In genomic region chr11:64304316-64305072, GRCh38 we compare ENCODE assay signal across 8 cellular contexts. TPM values are rescaled to one million over a fixed set of nuclear protein-coding genes. Genes with fewer than 3 reads are reported as not detected.
DNase-seq lines count a peak whose midpoint lies in the region; ATAC-seq and TF ChIP-seq lines count a peak whose summit lies in the region.

No MANE protein-coding gene starts in this region.

- peaks cover 38 to 45% of the 10 kb centered on the region in 2 donors for H3K4me1 Mint-ChIP-seq in immature natural killer cell

- WGBS in mammary epithelial cell (ENCODE audit: low coverage, missing lambda C conversion rate) = 1% methylated on average over 16 of the region's 46 CpGs
- 0 to 1% (median 1%) methylated on average over 37 to 46 of the region's 46 CpGs for WGBS in spleen, 5 donors

- POLR2A ChIA-PET in AG04450 (lab: Yijun Ruan, JAX) = interaction anchor here (0.8 to 2.2 kb wide), 7 partner anchors 13 to 78 kb away, joined by 3 to 12 read pairs (median 4); partner anchors contain the start of genes BAD, FKBP2, NUDT22 and PRDX5

- H3K27me3 Mint-ChIP-seq in immature natural killer cell (ENCODE audit: low read depth in 3 of 3) = peaks cover 18 to 34% (median 18%) of the 10 kb centered on the region in 3 donors

- H3K27me3 ChIP-seq in AG04450 (ENCODE audit: control insufficient read depth, insufficient read depth, low read length) = peaks cover 14% of the 10 kb centered on the region
- H3K27me3 ChIP-seq in mammary epithelial cell (ENCODE audit: insufficient read depth, low read length) = peaks cover 4% of the 10 kb centered on the region
- H3K27me3 ChIP-seq in spleen (replicated peaks in 1 of 7) = peaks cover 3 to 31% (median 19%) of the 10 kb centered on the region in 7 donors

- H3K4me2 ChIP-seq in mammary epithelial cell (ENCODE audit: insufficient read depth, low read depth, low read length) = peak overlapping the region; percentile 80

- TF ChIP-seq POLR2A in spleen (IDR thresholded peaks at IDR 0.05) = peak in 1 of 3 donors; percentile 22

- H3K4me3 Mint-ChIP-seq in immature natural killer cell = peak overlapping the region; percentile 90 to 98 (median 94)

- dilution Hi-C loops in mammary epithelial cell (cut with HindIII; ENCODE audit: low sequenced_read_pairs) = loop anchor here (5.0 kb wide), 2 partner anchors 32 to 78 kb away; no protein-coding TSS in a partner anchor

- H3K36me3 Mint-ChIP-seq in immature natural killer cell = peaks cover 0 to 4% (median 0%) of the 10 kb centered on the region in 3 donors

- H3K4me1 ChIP-seq in mammary epithelial cell (ENCODE audit: insufficient read depth, low read length) (peaks cover 34% of the 10 kb centered on the region), spleen (peaks cover 37 to 72% (median 42%) of the 10 kb centered on the region in 6 donors)

- no peaks in the 10 kb centered on the region; the same call in 1 of the 2 replicates for H3K9me3 ChIP-seq in AG04450 (ENCODE audit: control insufficient read depth, insufficient read depth, low read length)
- H3K9me3 ChIP-seq in mammary epithelial cell (replicated peaks; ENCODE audit: insufficient read depth, low read length) = no peaks in the 10 kb centered on the region
- no peaks in the 10 kb centered on the region for H3K9me3 ChIP-seq in spleen

- peaks cover 25% of the 10 kb centered on the region for H3K79me2 ChIP-seq in mammary epithelial cell (ENCODE audit: insufficient read depth, low read length)

- ATAC-seq in GM18867 (IDR thresholded peaks at IDR 0.05; ENCODE audit: unreplicated experiment) = peak; percentile 24
- ATAC-seq in HG03108 (IDR thresholded peaks at IDR 0.05; ENCODE audit: unreplicated experiment) = peak; percentile 30

- H3K27ac Mint-ChIP-seq in immature natural killer cell = peak overlapping the region; percentile 91 to 99 (median 98)

- H4K20me1 ChIP-seq in mammary epithelial cell (ENCODE audit: insufficient read depth, low read length) = no peaks in the 10 kb centered on the region

- TF ChIP-seq CTCF in AG04450 (IDR thresholded peaks at IDR 0.05; ENCODE audit: low read depth, low read length) (peak; percentile 84), WI38 (IDR thresholded peaks at IDR 0.05; ENCODE audit: low read depth, low read length) (peak; percentile 87), mammary epithelial cell (conservative IDR thresholded peaks at IDR 0.05 in 1 of 2, IDR thresholded peaks at IDR 0.05 in 1 of 2; ENCODE audit: extremely low read depth in 1 of 2, insufficient read depth in 1 of 2, low read depth in 1 of 2, low read length in 2 of 2) (peak; percentile 79 to 88), spleen (IDR thresholded peaks at IDR 0.05 in 8 of 11, conservative IDR thresholded peaks at IDR 0.05 in 3 of 11) (peak; percentile 80 to 96 (median 92))

- peak; percentile 78 for DNase-seq in AG04450 (ENCODE audit: low read depth, low spot score)
- DNase-seq in NCI-H2196 treated with DMSO at 0.1 percent for 48 hours (lab: John Stamatoyannopoulos, UW; ENCODE audit: unreplicated experiment) = peak; percentile 88
- DNase-seq in mammary epithelial cell = peak; percentile 81
- peak; percentile 89 to 90 (median 90) for DNase-seq in immature natural killer cell
- peak; percentile 98 for DNase-seq in spleen

- peak overlapping the region; percentile 66 for H2AFZ ChIP-seq in mammary epithelial cell (ENCODE audit: low read depth, low read length)

- CTCF ChIA-PET in AG04450 (lab: Charles Lee) = interaction anchor here (0.5 to 5.1 kb wide), 37 partner anchors 9 to 303 kb away, joined by 3 to 125 read pairs (median 5); partner anchors contain the start of genes BAD, FERMT3, FKBP2 and GPR137
- CTCF ChIA-PET in mammary epithelial cell (lab: Charles Lee; ENCODE audit: low non-redundant PET) = interaction anchor here (0.6 to 1.6 kb wide), 7 partner anchors 13 to 407 kb away, joined by 4 to 9 read pairs (median 5); partner anchors contain the start of genes FKBP2, PRDX5 and TRMT112

- H3K4me3 ChIP-seq in AG04450 (ENCODE audit: low read depth, low read length) = peak overlapping the region; percentile 72
- peak overlapping the region; percentile 69 for H3K4me3 ChIP-seq in WI38 (ENCODE audit: low read depth, low read length)
- peak overlapping the region; percentile 32 to 63 (median 45) for H3K4me3 ChIP-seq in mammary epithelial cell (replicated peaks in 1 of 3; ENCODE audit: insufficient read depth in 1 of 3, low read depth in 2 of 3, low read length in 3 of 3)
- H3K4me3 ChIP-seq in spleen = peak overlapping the region; percentile 28 to 91 (median 78)

- peaks cover 9% of the 10 kb centered on the region for H3K36me3 ChIP-seq in mammary epithelial cell (ENCODE audit: insufficient read depth, low read length)
- peaks cover 0 to 26% (median 0%) of the 10 kb centered on the region in 6 donors for H3K36me3 ChIP-seq in spleen

- peak overlapping the region; percentile 30 for H3K9ac ChIP-seq in mammary epithelial cell (ENCODE audit: insufficient read depth, low read length)

- intact Hi-C loops in mammary epithelial cell (cut with micrococcal nuclease) = loop anchor here (1.0 to 10.0 kb wide), 6 partner anchors 34 to 470 kb away; partner anchors contain the start of genes MARK2, PLCB3 and STIP1
- intact Hi-C loops in spleen (cut with DNase I; ENCODE audit: low total_unique reads) = loop anchor here (5.0 kb wide), 1 partner anchor 102 kb away; no protein-coding TSS in a partner anchor

- no TSS peak for BruUV-seq in mammary epithelial cell (replicated peaks; lab: Mats Ljungman, UMichigan)

- in situ Hi-C loops in mammary epithelial cell (cut with MboI; ENCODE audit: low sequenced_read_pairs in 2 of 2) = loop anchor here (5.0 kb wide), 2 partner anchors 102 to 117 kb away; partner anchors contain the start of gene STIP1 (in 1 of the 2)

- H3K9me3 Mint-ChIP-seq in immature natural killer cell = no peaks in the 10 kb centered on the region

- H3K27ac ChIP-seq in AG04450 (ENCODE audit: low read depth, low read length) = peak overlapping the region; percentile 84
- H3K27ac ChIP-seq in mammary epithelial cell (ENCODE audit: insufficient read depth, low read depth, low read length) = peak overlapping the region; percentile 46
- peak overlapping the region; percentile 71 to 98 (median 94) for H3K27ac ChIP-seq in spleen

RNA-seq across cellular contexts. Expression of gene ESRRA, which starts 0.8 kb away (rescaled TPM):
- polyA plus RNA-seq in AG04450 (2011; rRNA removed) (5.5 and 7.4 TPM in 2 replicates), mammary epithelial cell (34.7 TPM), immature natural killer cell (10 to 100 TPM in 1 of 3 donors, 1 to 10 TPM in 2; 4.6 to 18.0 (median 8.7) TPM), spleen (10 to 100 TPM; 24.0 to 56.5 (median 34.7) TPM)
- 5.6 and 6.0 TPM in 2 replicates for polyA minus RNA-seq in AG04450 (2011; rRNA and poly(A)+ RNA removed)
- total RNA-seq in mammary epithelial cell (10 to 100 TPM; 44.8 to 67.0 TPM), spleen (10 to 100 TPM; 30.2 to 49.3 (median 43.7) TPM)
- 33.3 TPM for polyA minus RNA-seq in mammary epithelial cell

RNA-seq across cellular contexts. Expression of gene CATSPERZ, which starts 4.3 kb away (rescaled TPM):
- polyA plus RNA-seq in AG04450 (2011; rRNA removed) (0.14 TPM in 1 of 2 replicates, not detected in the other), mammary epithelial cell (1.0 TPM), immature natural killer cell (not detected), spleen (under 1 TPM in 2 of 3 donors, not detected in 1; 0.09 to 0.48 TPM)
- polyA minus RNA-seq in AG04450 (2011; rRNA and poly(A)+ RNA removed) = not detected in 2 replicates
- total RNA-seq in mammary epithelial cell (not detected), spleen (not detected)
- polyA minus RNA-seq in mammary epithelial cell = not detected

RNA-seq across cellular contexts. Expression of gene TRMT112, which starts 12.9 kb away (rescaled TPM):
- polyA plus RNA-seq in AG04450 (2011; rRNA removed) (194 and 208 TPM in 2 replicates), mammary epithelial cell (350 TPM), immature natural killer cell (100 to 1,000 TPM; 216 to 464 (median 322) TPM), spleen (100 to 1,000 TPM; 328 to 431 (median 350) TPM)
- 55.9 and 73.8 TPM in 2 replicates for polyA minus RNA-seq in AG04450 (2011; rRNA and poly(A)+ RNA removed)
- total RNA-seq in mammary epithelial cell (100 to 1,000 TPM; 105 to 199 TPM), spleen (100 to 1,000 TPM; 138 to 420 (median 158) TPM)
- 271 TPM for polyA minus RNA-seq in mammary epithelial cell

RNA-seq across cellular contexts. Expression of gene KCNK4, which starts 13.4 kb away (rescaled TPM):
- polyA plus RNA-seq in AG04450 (2011; rRNA removed) (not detected in 2 replicates), mammary epithelial cell (not detected), immature natural killer cell (not detected), spleen (under 1 TPM in 2 of 3 donors, not detected in 1; 0.06 to 0.09 TPM)
- polyA minus RNA-seq in AG04450 (2011; rRNA and poly(A)+ RNA removed) = not detected in 2 replicates
- total RNA-seq in mammary epithelial cell (not detected), spleen (under 1 TPM in 3 of 7 donors, not detected in 4; 0.35 to 0.77 (median 0.44) TPM)
- not detected for polyA minus RNA-seq in mammary epithelial cell

RNA-seq across cellular contexts. Expression of gene PRDX5, which starts 13.4 kb away (rescaled TPM):
- 366 and 383 TPM in 2 replicates for polyA plus RNA-seq in AG04450 (2011; rRNA removed)
- 78.3 and 84.2 TPM in 2 replicates for polyA minus RNA-seq in AG04450 (2011; rRNA and poly(A)+ RNA removed)
- total RNA-seq in mammary epithelial cell = 100 to 1,000 TPM; 333 to 449 TPM
- 660 TPM for polyA plus RNA-seq in mammary epithelial cell
- 272 TPM for polyA minus RNA-seq in mammary epithelial cell
- 100 to 1,000 TPM; 319 to 558 (median 418) TPM for polyA plus RNA-seq in immature natural killer cell
- 100 to 1,000 TPM in 3 of 7 donors, 10 to 100 TPM in 4; 77.0 to 169 (median 95.6) TPM for total RNA-seq in spleen
- polyA plus RNA-seq in spleen = 100 to 1,000 TPM; 181 to 302 (median 237) TPM

Comparison
In these comparisons a context has a peak if more than half of its experiments do, and no peak if none do; other contexts are left out.
1. Peak in every context shown above with its lines: DNase-seq, ATAC-seq, H3K4me3 ChIP-seq and H3K27ac ChIP-seq.